11 cellular contexts compared by ENCODE assay signal in genomic region chr20:46351357-46352058, GRCh38. TPM values are rescaled to one million over a fixed set of nuclear protein-coding genes. Genes with fewer than 3 reads are reported as not detected.
A peak's percentile ranks its signal among the peaks of the same experiment; 100 is the strongest.
DNase-seq lines count a peak whose midpoint lies in the region; ATAC-seq and TF ChIP-seq lines count a peak whose summit lies in the region.
"Had no signal": no experiment of that assay in that cellular context is flagged by ENCODE, and none has a peak within 500 bp of the region (broad histone marks: within the 10 kb centered on the region; RNA-seq: fewer than 3 reads in every experiment).

No MANE protein-coding gene starts in this region.

- no peaks in the 10 kb centered on the region for H3K27me3 ChIP-seq in naive thymus-derived CD4-positive, alpha-beta T cell (ENCODE audit: control insufficient read depth in 2 of 2, insufficient read depth in 2 of 2, low read length in 2 of 2)

- peaks cover 12% of the 10 kb centered on the region for H3K36me3 Mint-ChIP-seq in activated naive CD8-positive, alpha-beta T cell treated with anti-CD3 and anti-CD28 coated beads, Interleukin-2, amount 50 U/mL, for 24 hours (ENCODE audit: low read depth)
- H3K36me3 Mint-ChIP-seq in naive thymus-derived CD4-positive, alpha-beta T cell, result peaks cover 4 to 26% (median 9%) of the 10 kb centered on the region in 5 donors

- no peaks in the 10 kb centered on the region for H3K27me3 Mint-ChIP-seq in activated naive CD8-positive, alpha-beta T cell treated with anti-CD3 and anti-CD28 coated beads, Interleukin-2, amount 50 U/mL, for 24 hours
- no peaks in the 10 kb centered on the region for H3K27me3 Mint-ChIP-seq in naive thymus-derived CD4-positive, alpha-beta T cell

- DNase-seq in GM10266 (ENCODE audit: extremely low spot score) (peak; percentile 62), NCI-H1092 (lab: John Stamatoyannopoulos, UW) (no peak), NOMO-1 treated with dmso at 0.1 percent for 144 hours (lab: John Stamatoyannopoulos, UW; ENCODE audit: unreplicated experiment) (no peak), GM03348 (ENCODE audit: low spot score) (no peak), T-helper 9 cell (no peak)
- no peak for DNase-seq in activated naive CD8-positive, alpha-beta T cell treated with anti-CD3 and anti-CD28 coated beads, Interleukin-2, amount 50 U/mL, for 24 hours
- DNase-seq in naive thymus-derived CD4-positive, alpha-beta T cell, result no peak

- H3K4me1 ChIP-seq in naive thymus-derived CD4-positive, alpha-beta T cell (ENCODE audit: control insufficient read depth in 2 of 2, insufficient read depth in 2 of 2, low read length in 2 of 2), result peaks cover 2 to 3% of the 10 kb centered on the region in 2 donors

- no peaks in the 10 kb centered on the region for H3K9me3 Mint-ChIP-seq in activated naive CD8-positive, alpha-beta T cell treated with anti-CD3 and anti-CD28 coated beads, Interleukin-2, amount 50 U/mL, for 24 hours
- H3K9me3 Mint-ChIP-seq in naive thymus-derived CD4-positive, alpha-beta T cell, result no peaks in the 10 kb centered on the region

- no peak overlapping the region for H3K4me3 Mint-ChIP-seq in activated naive CD8-positive, alpha-beta T cell treated with anti-CD3 and anti-CD28 coated beads, Interleukin-2, amount 50 U/mL, for 24 hours
- no peak overlapping the region for H3K4me3 Mint-ChIP-seq in naive thymus-derived CD4-positive, alpha-beta T cell

- no peak overlapping the region for H3K27ac ChIP-seq in naive thymus-derived CD4-positive, alpha-beta T cell (ENCODE audit: low read depth, low read length)
- H3K27ac ChIP-seq: epithelial cell of prostate had no signal

- POLR2A ChIA-PET in naive thymus-derived CD4-positive, alpha-beta T cell (lab: Charles Lee), result interaction anchor here (3.1 to 3.4 kb wide), 2 partner anchors 9 to 13 kb away, joined by 12 read pairs; no protein-coding TSS in a partner anchor

- intact Hi-C loops in naive thymus-derived CD4-positive, alpha-beta T cell (cut with micrococcal nuclease), result no loop called here

- H3K9me3 ChIP-seq in naive thymus-derived CD4-positive, alpha-beta T cell (ENCODE audit: control insufficient read depth in 2 of 3, low read length in 3 of 3), result no peaks in the 10 kb centered on the region

- no peak overlapping the region for H3K4me3 ChIP-seq in naive thymus-derived CD4-positive, alpha-beta T cell (ENCODE audit: low read length)

- TF ChIP-seq CTCF in GM10266 (IDR thresholded peaks at IDR 0.05; ENCODE audit: control insufficient read depth, insufficient read depth, low read depth, missing control alignments), result no peak

- peak; percentile 49 for ATAC-seq in HG02852 (IDR thresholded peaks at IDR 0.05; ENCODE audit: unreplicated experiment)
- no peak for ATAC-seq in activated naive CD8-positive, alpha-beta T cell treated with anti-CD3 and anti-CD28 coated beads, Interleukin-2, amount 50 U/mL, for 24 hours
- ATAC-seq in naive thymus-derived CD4-positive, alpha-beta T cell, result no peak

- CTCF ChIA-PET in naive thymus-derived CD4-positive, alpha-beta T cell (lab: Charles Lee), result no interaction called here

- H3K27ac Mint-ChIP-seq in activated naive CD8-positive, alpha-beta T cell treated with anti-CD3 and anti-CD28 coated beads, Interleukin-2, amount 50 U/mL, for 24 hours, result peak overlapping the region; percentile 59
- peak overlapping the region in 8 of 9 donors; percentile 28 to 81 (median 61) for H3K27ac Mint-ChIP-seq in naive thymus-derived CD4-positive, alpha-beta T cell

- peaks cover 0 to 77% (median 4%) of the 10 kb centered on the region in 3 experiments for H3K36me3 ChIP-seq in naive thymus-derived CD4-positive, alpha-beta T cell (ENCODE audit: control insufficient read depth in 2 of 3, insufficient read depth in 3 of 3, low read length in 3 of 3)

- H3K4me1 Mint-ChIP-seq in activated naive CD8-positive, alpha-beta T cell treated with anti-CD3 and anti-CD28 coated beads, Interleukin-2, amount 50 U/mL, for 24 hours, result peaks cover 27% of the 10 kb centered on the region
- H3K4me1 Mint-ChIP-seq in naive thymus-derived CD4-positive, alpha-beta T cell, result peaks cover 19 to 32% (median 29%) of the 10 kb centered on the region in 7 donors

RNA-seq across cellular contexts. Expression of gene CDH22, which starts 43.2 kb away (rescaled TPM):
- total RNA-seq in naive thymus-derived CD4-positive, alpha-beta T cell, result not detected
- polyA plus RNA-seq in naive thymus-derived CD4-positive, alpha-beta T cell, result not detected
- total RNA-seq: kidney epithelial cell, NCI-H460 had no signal

RNA-seq across cellular contexts. Expression of gene ELMO2, which starts 54.9 kb away (rescaled TPM):
- 100 to 1,000 TPM in 1 of 5 experiments, 10 to 100 TPM in 4; 50.8 to 104 (median 52.3) TPM for total RNA-seq in naive thymus-derived CD4-positive, alpha-beta T cell
- 10 to 100 TPM; 35.6 to 67.4 TPM for polyA plus RNA-seq in naive thymus-derived CD4-positive, alpha-beta T cell
